In genomic region chr19:42313096-42313839, GRCh38 we compare ENCODE assay signal across 8 cellular contexts. TPM values are rescaled to one million over a fixed set of nuclear protein-coding genes. Genes with fewer than 3 reads are reported as not detected.
A peak's percentile ranks its signal among the peaks of the same experiment; 100 is the strongest.
DNase-seq lines count a peak whose midpoint lies in the region; ATAC-seq and TF ChIP-seq lines count a peak whose summit lies in the region.

TSS of gene TMEM145 (plus strand) at chr19:42313309. CDS start at chr19:42313377, 68 bp downstream.

- H3K36me3 ChIP-seq in CD8-positive, alpha-beta T cell (ENCODE audit: insufficient read depth, low read length), result no peaks in the 10 kb centered on the region
- H3K36me3 ChIP-seq in HCT116 (ENCODE audit: control insufficient read depth in 1 of 2, insufficient read depth in 2 of 2, low read length in 2 of 2), result no peaks in the 10 kb centered on the region

- H3K4me1 Mint-ChIP-seq in CD8-positive, alpha-beta T cell (ENCODE audit: low read depth), result peaks cover 20% of the 10 kb centered on the region

- H3K27ac Mint-ChIP-seq in CD8-positive, alpha-beta T cell, result no peak within 1 kb of the TSS

- peak within 1 kb of the TSS; percentile 69 for H3K4me3 Mint-ChIP-seq in CD8-positive, alpha-beta T cell

- DNase-seq in CD8-positive, alpha-beta T cell, result peak in 2 of 7 experiments; percentile 19 to 44
- DNase-seq in HCT116 (ENCODE audit: low read depth, low spot score), result no peak
- DNase-seq in NOMO-1 treated with DMSO at 0.1 percent for 48 hours (lab: John Stamatoyannopoulos, UW; ENCODE audit: unreplicated experiment), result peak; percentile 54
- DNase-seq in left ventricle myocardium superior, result peak; percentile 61
- DNase-seq in posterior cingulate gyrus, result peak; percentile 41 to 95 (median 64)

- peaks cover 33% of the 10 kb centered on the region for H3K27me3 Mint-ChIP-seq in CD8-positive, alpha-beta T cell (ENCODE audit: low read depth)

- no peaks in the 10 kb centered on the region for H4K20me1 ChIP-seq in HCT116 (ENCODE audit: insufficient read depth)

- no peaks in the 10 kb centered on the region for H3K9me3 ChIP-seq in CD8-positive, alpha-beta T cell (ENCODE audit: low read length)
- no peaks in the 10 kb centered on the region for H3K9me3 ChIP-seq in HCT116 (ENCODE audit: control insufficient read depth in 1 of 2, insufficient read depth in 1 of 2, low read depth in 1 of 2, low read length in 2 of 2)

- no peaks in the 10 kb centered on the region for H3K79me2 ChIP-seq in HCT116 (ENCODE audit: insufficient read depth, low read length)

- peaks cover 21% of the 10 kb centered on the region for H3K27me3 ChIP-seq in CD8-positive, alpha-beta T cell (ENCODE audit: insufficient read depth, low read length)
- H3K27me3 ChIP-seq in HCT116 (ENCODE audit: insufficient read depth, low read length), result no peaks in the 10 kb centered on the region

- H3K9me3 Mint-ChIP-seq in CD8-positive, alpha-beta T cell, result no peaks in the 10 kb centered on the region

- POLR2A ChIA-PET in CD8-positive, alpha-beta T cell (lab: Charles Lee), result no interaction called here
- POLR2A ChIA-PET in HCT116 (lab: Charles Lee), result no interaction called here

- H3K9ac ChIP-seq in HCT116 (ENCODE audit: low read length), result peak within 1 kb of the TSS; percentile 49; the same call in 1 of the 2 replicates

- no peaks in the 10 kb centered on the region for H3K9me2 ChIP-seq in HCT116 (ENCODE audit: insufficient read depth)

- H3K4me2 ChIP-seq in HCT116 (ENCODE audit: low read length), result peak within 1 kb of the TSS; percentile 100

- TF ChIP-seq RAD21 in HCT116 (IDR thresholded peaks at IDR 0.05; ENCODE audit: low read depth), result no peak

- TF ChIP-seq POLR2A in HCT116 (IDR thresholded peaks at IDR 0.05; ENCODE audit: borderline replicate concordance, extremely low read depth, insufficient read depth, insufficient read length), result no peak

- BruUV-seq in HCT116 (replicated peaks; lab: Mats Ljungman, UMichigan), result no TSS peak

- peak within 1 kb of the TSS; percentile 78 for H2AFZ ChIP-seq in HCT116 (ENCODE audit: low read depth, low read length, poor library complexity, severe bottlenecking)

- H3K36me3 Mint-ChIP-seq in CD8-positive, alpha-beta T cell, result no peaks in the 10 kb centered on the region

- peaks cover 15% of the 10 kb centered on the region for H3K4me1 ChIP-seq in CD8-positive, alpha-beta T cell (ENCODE audit: insufficient read depth, low read length)
- H3K4me1 ChIP-seq in HCT116 (ENCODE audit: control insufficient read depth in 1 of 2, insufficient read depth in 2 of 2, low read length in 2 of 2), result peaks cover 0 to 18% of the 10 kb centered on the region in 2 experiments; a peak in 2 of 4 replicates

- RAD21 ChIA-PET in HCT116 (lab: Charles Lee; ENCODE audit: low non-redundant PET in 1 of 2, low total read pairs in 2 of 2, uncharacterized antibody in 2 of 2, unreplicated experiment in 2 of 2), result no interaction called here

- no peak within 1 kb of the TSS for H3K27ac ChIP-seq in CD8-positive, alpha-beta T cell (ENCODE audit: low read depth, low read length)
- H3K27ac ChIP-seq in HCT116 (ENCODE audit: low read depth, low read length) (peak within 1 kb of the TSS; percentile 10; the same call in 1 of the 2 replicates), angular gyrus (ENCODE audit: low read depth, low read length) (peak within 1 kb of the TSS; percentile 58)

- no peak for TF ChIP-seq CTCF in CD8-positive, alpha-beta T cell (IDR thresholded peaks at IDR 0.05)
- peak in 1 of 3 experiments; percentile 14; a peak in 1 of 6 replicates for TF ChIP-seq CTCF in HCT116 (IDR thresholded peaks at IDR 0.05 in 2 of 3, conservative IDR thresholded peaks at IDR 0.05 in 1 of 3; ENCODE audit: borderline replicate concordance in 1 of 3, insufficient read depth in 1 of 3, low read depth in 2 of 3, low read length in 2 of 3)

- peak within 1 kb of the TSS; percentile 27 for H3K4me3 ChIP-seq in CD8-positive, alpha-beta T cell (ENCODE audit: low read depth, low read length)
- peak within 1 kb of the TSS; percentile 57 to 79 for H3K4me3 ChIP-seq in HCT116 (replicated peaks in 1 of 2; ENCODE audit: low read depth in 1 of 2, low read length in 2 of 2)

- CTCF ChIA-PET in CD8-positive, alpha-beta T cell (lab: Charles Lee), result no interaction called here
- CTCF ChIA-PET in HCT116 (lab: Charles Lee), result interaction anchor here (1.1 kb wide), 1 partner anchor 8 kb away, joined by 3 read pairs; no protein-coding TSS in a partner anchor

- intact Hi-C loops in CD8-positive, alpha-beta T cell (cut with DNase I, micrococcal nuclease), result no loop called here
- intact Hi-C loops in HCT116 (cut with micrococcal nuclease), result no loop called here
- intact Hi-C loops in left ventricle myocardium superior (cut with micrococcal nuclease), result no loop called here
- intact Hi-C loops in posterior cingulate gyrus (cut with DNase I), result no loop called here

- peak; percentile 91 for ATAC-seq in CD8-positive, alpha-beta T cell
- ATAC-seq in HCT116 (peak; percentile 91), left ventricle myocardium superior (peak; percentile 88), GM18502 (IDR thresholded peaks at IDR 0.05; ENCODE audit: poor library complexity, unreplicated experiment) (no peak), GM21576 (IDR thresholded peaks at IDR 0.05; ENCODE audit: unreplicated experiment) (no peak)

TF ChIP-seq in HCT116, 20 proteins besides CTCF, POLR2A, EP300 and RAD21:
- TF ChIP-seq CEBPB (IDR thresholded peaks at IDR 0.05; ENCODE audit: low read depth) (no peak), MAX (IDR thresholded peaks at IDR 0.05) (no peak; the same call in 1 of the 2 replicates), EZH2 (IDR thresholded peaks at IDR 0.05) (no peak)
- TF ChIP-seq, protein P1, sequence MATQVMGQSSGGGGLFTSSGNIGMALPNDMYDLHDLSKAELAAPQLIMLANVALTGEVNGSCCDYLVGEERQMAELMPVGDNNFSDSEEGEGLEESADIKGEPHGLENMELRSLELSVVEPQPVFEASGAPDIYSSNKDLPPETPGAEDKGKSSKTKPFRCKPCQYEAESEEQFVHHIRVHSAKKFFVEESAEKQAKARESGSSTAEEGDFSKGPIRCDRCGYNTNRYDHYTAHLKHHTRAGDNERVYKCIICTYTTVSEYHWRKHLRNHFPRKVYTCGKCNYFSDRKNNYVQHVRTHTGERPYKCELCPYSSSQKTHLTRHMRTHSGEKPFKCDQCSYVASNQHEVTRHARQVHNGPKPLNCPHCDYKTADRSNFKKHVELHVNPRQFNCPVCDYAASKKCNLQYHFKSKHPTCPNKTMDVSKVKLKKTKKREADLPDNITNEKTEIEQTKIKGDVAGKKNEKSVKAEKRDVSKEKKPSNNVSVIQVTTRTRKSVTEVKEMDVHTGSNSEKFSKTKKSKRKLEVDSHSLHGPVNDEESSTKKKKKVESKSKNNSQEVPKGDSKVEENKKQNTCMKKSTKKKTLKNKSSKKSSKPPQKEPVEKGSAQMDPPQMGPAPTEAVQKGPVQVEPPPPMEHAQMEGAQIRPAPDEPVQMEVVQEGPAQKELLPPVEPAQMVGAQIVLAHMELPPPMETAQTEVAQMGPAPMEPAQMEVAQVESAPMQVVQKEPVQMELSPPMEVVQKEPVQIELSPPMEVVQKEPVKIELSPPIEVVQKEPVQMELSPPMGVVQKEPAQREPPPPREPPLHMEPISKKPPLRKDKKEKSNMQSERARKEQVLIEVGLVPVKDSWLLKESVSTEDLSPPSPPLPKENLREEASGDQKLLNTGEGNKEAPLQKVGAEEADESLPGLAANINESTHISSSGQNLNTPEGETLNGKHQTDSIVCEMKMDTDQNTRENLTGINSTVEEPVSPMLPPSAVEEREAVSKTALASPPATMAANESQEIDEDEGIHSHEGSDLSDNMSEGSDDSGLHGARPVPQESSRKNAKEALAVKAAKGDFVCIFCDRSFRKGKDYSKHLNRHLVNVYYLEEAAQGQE (IDR thresholded peaks at IDR 0.05; ENCODE audit: low read depth), result peak; percentile 79

RNA-seq across cellular contexts. Expression of gene TMEM145, which starts in this region (rescaled TPM):
- not detected for total RNA-seq in CD8-positive, alpha-beta T cell
- total RNA-seq in HCT116 (2021; ENCODE audit: unreplicated experiment) (7.2 TPM), left ventricle myocardium superior (0.64 TPM)
- polyA plus RNA-seq in HCT116 (2012), result 10.0 and 11.7 TPM in 2 replicates

Comparison
In these comparisons a context has a peak if more than half of its experiments do, and no peak if none do; other contexts are left out.
1. Peak in ATAC-seq and H3K4me3 ChIP-seq in CD8-positive, alpha-beta T cell; RNA of the gene not detected or under 1 TPM.
2. Peak in DNase-seq and ATAC-seq in left ventricle myocardium superior; RNA of the gene not detected or under 1 TPM.